1 cellular context compared by ENCODE assay signal in genomic region chr1:201647094-201647493, GRCh38.
TF ChIP-seq lines count a peak whose summit lies in the region.

No MANE protein-coding gene starts in this region.

TF ChIP-seq in H1, 55 proteins besides CTCF, POLR2A, EP300 and RAD21 (continued from another document):
- TF ChIP-seq, protein P1, sequence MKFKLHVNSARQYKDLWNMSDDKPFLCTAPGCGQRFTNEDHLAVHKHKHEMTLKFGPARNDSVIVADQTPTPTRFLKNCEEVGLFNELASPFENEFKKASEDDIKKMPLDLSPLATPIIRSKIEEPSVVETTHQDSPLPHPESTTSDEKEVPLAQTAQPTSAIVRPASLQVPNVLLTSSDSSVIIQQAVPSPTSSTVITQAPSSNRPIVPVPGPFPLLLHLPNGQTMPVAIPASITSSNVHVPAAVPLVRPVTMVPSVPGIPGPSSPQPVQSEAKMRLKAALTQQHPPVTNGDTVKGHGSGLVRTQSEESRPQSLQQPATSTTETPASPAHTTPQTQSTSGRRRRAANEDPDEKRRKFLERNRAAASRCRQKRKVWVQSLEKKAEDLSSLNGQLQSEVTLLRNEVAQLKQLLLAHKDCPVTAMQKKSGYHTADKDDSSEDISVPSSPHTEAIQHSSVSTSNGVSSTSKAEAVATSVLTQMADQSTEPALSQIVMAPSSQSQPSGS (IDR thresholded peaks at IDR 0.05; ENCODE audit: low read length): no peak
- no peak for TF ChIP-seq JUN (IDR thresholded peaks at IDR 0.05; ENCODE audit: low read depth, low read length)
- TF ChIP-seq RNF2 (IDR thresholded peaks at IDR 0.05; ENCODE audit: borderline replicate concordance, low read depth, low read length, missing control alignments, poor library complexity, severe bottlenecking): no peak
- TF ChIP-seq GTF2F1 (IDR thresholded peaks at IDR 0.05; ENCODE audit: borderline replicate concordance, low read depth, low read length): no peak
